ENCODE assay signal across 8 cellular contexts in the genomic region with DNA sequence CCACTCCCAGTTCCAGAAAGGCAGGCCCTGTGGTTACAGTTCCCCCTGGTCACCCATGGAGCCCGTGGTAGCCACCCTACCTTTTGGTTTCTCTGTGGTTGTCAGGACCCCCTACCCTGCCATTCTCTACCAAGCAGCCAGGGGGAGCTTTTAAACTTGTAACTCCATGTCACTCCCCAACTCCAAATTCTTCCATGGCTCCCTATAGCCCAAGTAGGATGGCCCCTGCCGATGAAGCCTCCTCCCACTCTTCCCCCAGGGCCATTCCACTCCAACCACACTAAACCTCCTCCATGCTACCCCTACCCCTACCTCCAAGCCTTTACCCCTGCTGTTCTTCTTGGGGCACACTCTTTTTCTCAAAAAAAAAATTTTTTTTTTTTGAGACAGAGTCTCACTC. TPM values are rescaled to one million over a fixed set of nuclear protein-coding genes. Genes with fewer than 3 reads are reported as not detected.
DNase-seq lines count a peak whose midpoint lies in the region; ATAC-seq and TF ChIP-seq lines count a peak whose summit lies in the region.

No MANE protein-coding gene starts in this region.

- H3K9ac ChIP-seq in neural cell (ENCODE audit: low read length): no peak overlapping the region

- H4K20me1 ChIP-seq in GM23338 (replicated peaks; ENCODE audit: insufficient read depth): no peaks in the 10 kb centered on the region; the same call in 1 of the 2 replicates
- H4K20me1 ChIP-seq in neural cell (ENCODE audit: insufficient read depth): no peaks in the 10 kb centered on the region

- H3K27ac Mint-ChIP-seq in GM23338 (no peak overlapping the region), T-cell (no peak overlapping the region)

- H3K4me1 Mint-ChIP-seq in GM23338 (peaks cover 13% of the 10 kb centered on the region), T-cell (peaks cover 15 to 24% (median 17%) of the 10 kb centered on the region in 3 donors)

- H3F3A ChIP-seq in GM23338 (replicated peaks; ENCODE audit: low read depth) (peaks cover 8% of the 10 kb centered on the region), neural cell (ENCODE audit: insufficient read depth, low read length, poor library complexity, severe bottlenecking) (no peaks in the 10 kb centered on the region)

- H2AFZ ChIP-seq in GM23338: no peak overlapping the region
- H2AFZ ChIP-seq in neural cell (ENCODE audit: low read depth, low read length): no peak overlapping the region

- TF ChIP-seq CTCF in GM23338 (conservative IDR thresholded peaks at IDR 0.05; ENCODE audit: low read depth in 2 of 2): peak; percentile 63 to 69
- TF ChIP-seq CTCF in coronary artery (IDR thresholded peaks at IDR 0.05): peak; percentile 34
- peak; percentile 34 for TF ChIP-seq CTCF in neural cell (IDR thresholded peaks at IDR 0.05; ENCODE audit: poor library complexity, severe bottlenecking)

- POLR2A ChIA-PET in T-cell (lab: Charles Lee): interaction anchor here in 1 of 2 donors (0.6 kb wide), 1 partner anchor 469 kb away, joined by 3 read pairs; no protein-coding TSS in a partner anchor

- H3K4me3 Mint-ChIP-seq in GM23338: no peak overlapping the region
- peak overlapping the region; percentile 62 to 89 (median 88) for H3K4me3 Mint-ChIP-seq in T-cell

- H3K79me2 ChIP-seq in GM23338 (replicated peaks; ENCODE audit: insufficient read depth): peaks cover 8% of the 10 kb centered on the region; the same call in 1 of the 2 replicates
- H3K79me2 ChIP-seq in neural cell (replicated peaks; ENCODE audit: insufficient read depth, low read length): peaks cover 10% of the 10 kb centered on the region

- ATAC-seq in GM23338 (peak; percentile 5), T-cell (replicated peaks in 1 of 4) (no peak), HG02623 (IDR thresholded peaks at IDR 0.05; ENCODE audit: unreplicated experiment) (no peak)

- no peaks in the 10 kb centered on the region for H3K9me3 ChIP-seq in neural cell (ENCODE audit: low read length)

- peaks cover 3% of the 10 kb centered on the region for H3K4me1 ChIP-seq in GM23338 (ENCODE audit: insufficient read depth)

- TF ChIP-seq EP300 in neural cell (conservative IDR thresholded peaks at IDR 0.05; ENCODE audit: poor library complexity, severe bottlenecking): no peak

- H3K27me3 Mint-ChIP-seq in GM23338 (ENCODE audit: insufficient read depth, low read depth, poor library complexity) (peaks cover 15% of the 10 kb centered on the region), T-cell (no peaks in the 10 kb centered on the region)

- TF ChIP-seq RAD21 in neural cell (conservative IDR thresholded peaks at IDR 0.05): no peak

- H3K27me3 ChIP-seq in GM23338 (ENCODE audit: insufficient read depth) (no peaks in the 10 kb centered on the region), neural cell (ENCODE audit: insufficient read depth, low read depth, low read length) (no peaks in the 10 kb centered on the region)

- H3K9me2 ChIP-seq in GM23338 (ENCODE audit: insufficient read depth) (no peaks in the 10 kb centered on the region), neural cell (ENCODE audit: insufficient read depth, low read length) (no peaks in the 10 kb centered on the region)

- intact Hi-C loops in posterior cingulate gyrus (cut with DNase I): no loop called here

- H3K36me3 Mint-ChIP-seq in GM23338 (ENCODE audit: low read depth) (peaks cover 4% of the 10 kb centered on the region; the same call in 1 of the 3 replicates), T-cell (peaks cover 4% of the 10 kb centered on the region)

- DNase-seq in COR-L47 (lab: John Stamatoyannopoulos, UW) (peak; percentile 22), GM23338 (ENCODE audit: low spot score) (peak; percentile 87), T-cell (peak in 25 of 34 experiments; percentile 12 to 42 (median 28)), coronary artery (ENCODE audit: low spot score) (no peak), NCI-H524 treated with DMSO at 0.1 percent for 48 hours (lab: John Stamatoyannopoulos, UW) (no peak), posterior cingulate gyrus (no peak)

- H3K4me2 ChIP-seq in GM23338: no peak overlapping the region
- no peak overlapping the region for H3K4me2 ChIP-seq in neural cell (ENCODE audit: low read length)

- CTCF ChIA-PET in T-cell (lab: Charles Lee): interaction anchor here (0.5 to 1.6 kb wide), 5 partner anchors 21 to 125 kb away, joined by 3 to 16 read pairs (median 6); no protein-coding TSS in a partner anchor

- H3K4me3 ChIP-seq in GM23338 (no peak overlapping the region), coronary artery (peak overlapping the region; percentile 13), neural cell (ENCODE audit: low read length) (peak overlapping the region; percentile 92)

- H3K36me3 ChIP-seq in GM23338 (ENCODE audit: insufficient read depth) (no peaks in the 10 kb centered on the region), neural cell (ENCODE audit: insufficient read depth, low read length) (no peaks in the 10 kb centered on the region)

- no peaks in the 10 kb centered on the region for H3K9me3 Mint-ChIP-seq in GM23338
- H3K9me3 Mint-ChIP-seq in T-cell: no peaks in the 10 kb centered on the region

- H3K27ac ChIP-seq in GM23338 (ENCODE audit: low read depth) (no peak overlapping the region), coronary artery (peak overlapping the region in 1 of 2 donors; percentile 62), neural cell (ENCODE audit: low read length) (no peak overlapping the region)

TF ChIP-seq in GM23338, 12 proteins besides CTCF, POLR2A, EP300 and RAD21:
- TF ChIP-seq, protein P1, sequence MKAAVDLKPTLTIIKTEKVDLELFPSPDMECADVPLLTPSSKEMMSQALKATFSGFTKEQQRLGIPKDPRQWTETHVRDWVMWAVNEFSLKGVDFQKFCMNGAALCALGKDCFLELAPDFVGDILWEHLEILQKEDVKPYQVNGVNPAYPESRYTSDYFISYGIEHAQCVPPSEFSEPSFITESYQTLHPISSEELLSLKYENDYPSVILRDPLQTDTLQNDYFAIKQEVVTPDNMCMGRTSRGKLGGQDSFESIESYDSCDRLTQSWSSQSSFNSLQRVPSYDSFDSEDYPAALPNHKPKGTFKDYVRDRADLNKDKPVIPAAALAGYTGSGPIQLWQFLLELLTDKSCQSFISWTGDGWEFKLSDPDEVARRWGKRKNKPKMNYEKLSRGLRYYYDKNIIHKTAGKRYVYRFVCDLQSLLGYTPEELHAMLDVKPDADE (IDR thresholded peaks at IDR 0.05): no peak
- TF ChIP-seq ZNF114 (CRISPR knock-in tag; IDR thresholded peaks at IDR 0.05) (no peak), STAT1 (IDR thresholded peaks at IDR 0.05; ENCODE audit: unreplicated experiment) (no peak), EZH2phosphoT487 (IDR thresholded peaks at IDR 0.05; ENCODE audit: unreplicated experiment) (no peak)
TF ChIP-seq in GM23338: peak in this region for 0.

TF ChIP-seq in neural cell, 6 proteins besides CTCF, POLR2A, EP300 and RAD21 (continues in another document):
- TF ChIP-seq SMC3 (conservative IDR thresholded peaks at IDR 0.05; ENCODE audit: poor library complexity): no peak
- no peak for TF ChIP-seq EZH2 (IDR thresholded peaks at IDR 0.05; ENCODE audit: borderline replicate concordance, insufficient read depth, low read length, poor library complexity, severe bottlenecking)
- TF ChIP-seq MXI1 (conservative IDR thresholded peaks at IDR 0.05; ENCODE audit: poor library complexity, severe bottlenecking): no peak
- no peak for TF ChIP-seq POLR2AphosphoS5 (IDR thresholded peaks at IDR 0.05)
- no peak for TF ChIP-seq TAF1 (IDR thresholded peaks at IDR 0.05; ENCODE audit: low read depth)

RNA-seq across cellular contexts. Expression of a gene that starts 2.2 kb away (rescaled TPM):
- 13.2 and 13.9 TPM in 2 replicates for total RNA-seq in GM23338 (2014; rRNA removed; shearing (Covaris generic))
- 8.9 and 9.2 TPM in 2 replicates for polyA plus RNA-seq in GM23338 (2016; fragmentation: Nextera tagmentation; extraction: Ambion mirVana)
- total RNA-seq in T-cell: 10 to 100 TPM in 2 of 5 donors, 1 to 10 TPM in 3; 6.2 to 11.4 (median 9.8) TPM
- polyA plus RNA-seq in neural cell: 6.7 and 7.5 TPM in 2 replicates
- polyA minus RNA-seq in neural cell: 12.2 and 12.3 TPM in 2 replicates

RNA-seq across cellular contexts. Expression of a gene that starts 23.1 kb away (rescaled TPM):
- 152 and 171 TPM in 2 replicates for total RNA-seq in GM23338 (2014; rRNA removed; shearing (Covaris generic))
- polyA plus RNA-seq in GM23338 (2016; fragmentation: Nextera tagmentation; extraction: Ambion mirVana) (92.0 and 102 TPM in 2 replicates), neural cell (27.1 and 27.2 TPM in 2 replicates)
- 10 to 100 TPM; 32.9 to 56.6 (median 53.1) TPM for total RNA-seq in T-cell
- polyA minus RNA-seq in neural cell: 11.6 and 17.8 TPM in 2 replicates

RNA-seq across cellular contexts. Expression of a gene that starts 34.2 kb away (rescaled TPM):
- total RNA-seq in GM23338 (2014; rRNA removed; shearing (Covaris generic)): 224 and 238 TPM in 2 replicates
- 589 and 593 TPM in 2 replicates for polyA plus RNA-seq in GM23338 (2016; fragmentation: Nextera tagmentation; extraction: Ambion mirVana)
- total RNA-seq in T-cell: 100 to 1,000 TPM; 199 to 245 (median 235) TPM
- polyA plus RNA-seq in neural cell: 41.2 and 58.4 TPM in 2 replicates
- 49.9 and 61.8 TPM in 2 replicates for polyA minus RNA-seq in neural cell

RNA-seq across cellular contexts. Expression of a gene that starts 42.0 kb away (rescaled TPM):
- total RNA-seq in GM23338 (2014; rRNA removed; shearing (Covaris generic)): 3.5 and 3.6 TPM in 2 replicates
- polyA plus RNA-seq in GM23338 (2016; fragmentation: Nextera tagmentation; extraction: Ambion mirVana) (1.0 and 1.6 TPM in 2 replicates), neural cell (not detected in 2 replicates)
- 10 to 100 TPM in 1 of 5 donors, 1 to 10 TPM in 4; 4.2 to 11.0 (median 5.9) TPM for total RNA-seq in T-cell
- not detected in 2 replicates for polyA minus RNA-seq in neural cell

RNA-seq across cellular contexts. Expression of a gene that starts 57.8 kb away (rescaled TPM):
- total RNA-seq in GM23338 (2014; rRNA removed; shearing (Covaris generic)): 1.0 and 3.8 TPM in 2 replicates
- 0.81 and 0.96 TPM in 2 replicates for polyA plus RNA-seq in GM23338 (2016; fragmentation: Nextera tagmentation; extraction: Ambion mirVana)
- total RNA-seq in T-cell: under 1 TPM; 0.47 to 0.79 (median 0.53) TPM
- polyA plus RNA-seq in neural cell: not detected in 2 replicates
- not detected in 2 replicates for polyA minus RNA-seq in neural cell

Comparison
In these comparisons a context has a peak if more than half of its experiments do, and no peak if none do; other contexts are left out.
1. DNase-seq: peak in COR-L47 (single experiment), GM23338 (single experiment) and T-cell (25 of 34); none in coronary artery (single experiment), NCI-H524 treated with DMSO at 0.1 percent for 48 hours (single experiment) and posterior cingulate gyrus (0 of 10).
2. Peak in every context shown above with its lines, with median percentiles within 50 percentile points of each other: CTCF ChIP-seq.